8 cellular contexts compared by ENCODE assay signal in the genomic region with DNA sequence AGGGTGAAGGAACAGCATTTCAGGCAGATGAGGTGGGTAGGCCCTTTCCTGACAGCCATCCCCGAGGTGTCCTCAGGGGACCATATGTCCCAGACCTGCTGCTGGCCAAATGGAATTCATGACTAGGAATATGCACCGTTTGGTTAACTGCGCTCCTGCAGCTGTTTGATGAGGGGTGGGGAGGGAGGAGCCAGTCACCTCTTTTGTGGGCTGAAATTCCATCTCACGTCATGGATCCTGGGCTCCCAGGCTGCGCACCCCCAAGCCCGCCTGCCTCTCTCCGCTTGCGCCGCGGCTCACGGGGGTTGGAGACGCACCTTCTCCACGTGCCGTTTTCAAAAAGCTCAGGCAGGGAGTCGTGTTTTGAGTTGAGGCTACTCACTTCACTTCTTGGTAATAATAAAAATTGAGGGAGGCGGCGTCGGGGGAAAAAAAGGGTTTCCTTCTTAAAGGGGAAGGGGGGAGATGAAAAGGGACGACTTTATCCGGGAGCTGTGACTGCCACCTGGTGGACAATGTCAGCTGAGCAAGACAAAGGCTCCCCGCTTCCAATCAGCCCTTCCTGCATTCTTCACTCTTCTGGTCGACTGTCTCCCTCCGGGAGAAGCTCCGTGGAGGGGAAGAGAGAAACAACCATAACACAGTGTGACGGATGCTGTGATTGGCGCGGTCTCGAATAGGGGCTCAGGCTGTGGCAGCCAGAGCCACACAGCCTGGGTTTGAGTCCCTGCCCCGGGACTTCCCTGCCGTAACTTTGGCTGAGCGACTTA. TPM values are rescaled to one million over a fixed set of nuclear protein-coding genes. Genes with fewer than 3 reads are reported as not detected.
DNase-seq lines count a peak whose midpoint lies in the region; ATAC-seq and TF ChIP-seq lines count a peak whose summit lies in the region.

No MANE protein-coding gene starts in this region.

- in situ Hi-C loops in Panc1 (cut with HindIII; ENCODE audit: low pct_unique_long_range_greater_than_20kb, low sequenced_read_pairs), result no loop called here

- peaks cover 18 to 49% (median 49%) of the 10 kb centered on the region in 3 donors for H3K27me3 Mint-ChIP-seq in naive B cell

- H3K36me3 Mint-ChIP-seq in naive B cell, result peaks cover 0 to 8% of the 10 kb centered on the region in 2 donors

- peak; percentile 88 for TF ChIP-seq CTCF in Panc1 (IDR thresholded peaks at IDR 0.05)
- peak; percentile 88 for TF ChIP-seq CTCF in fibroblast of mammary gland (conservative IDR thresholded peaks at IDR 0.05; ENCODE audit: control insufficient read depth, insufficient read depth, low read depth, low read length)

- peak; percentile 77 for ATAC-seq in GM19397 (IDR thresholded peaks at IDR 0.05; ENCODE audit: unreplicated experiment)
- ATAC-seq in Panc1, result peak; percentile 75
- peak; percentile 78 to 86 for ATAC-seq in naive B cell (ENCODE audit: low read depth in 2 of 2)

- H3K4me1 Mint-ChIP-seq in naive B cell, result peaks cover 4 to 14% (median 12%) of the 10 kb centered on the region in 3 donors

- H3K27ac Mint-ChIP-seq in naive B cell, result peak overlapping the region in 2 of 6 donors; percentile 76 to 87

- H3K36me3 ChIP-seq in Panc1 (ENCODE audit: control insufficient read depth, insufficient read depth, low read length), result no peaks in the 10 kb centered on the region

- no TSS peak for BruUV-seq in Panc1 (replicated peaks; lab: Mats Ljungman, UMichigan)

- no peaks in the 10 kb centered on the region for H3K9me3 Mint-ChIP-seq in naive B cell

- POLR2A ChIA-PET in Panc1 (lab: Charles Lee), result interaction anchor here (0.6 to 0.7 kb wide), 2 partner anchors 75 to 915 kb away, joined by 4 to 11 read pairs; no protein-coding TSS in a partner anchor

- H3K27me3 ChIP-seq in Panc1 (ENCODE audit: control insufficient read depth, insufficient read depth, low read length), result no peaks in the 10 kb centered on the region

- H3K4me3 ChIP-seq in Panc1 (ENCODE audit: low read depth in 2 of 2, low read length in 2 of 2) (peak overlapping the region; percentile 32 to 59), fibroblast of mammary gland (ENCODE audit: control insufficient read depth, low read depth, low read length) (peak overlapping the region; percentile 40)

- DNase-seq in AML-193 (lab: John Stamatoyannopoulos, UW) (peak; percentile 40 to 62), HuH-7 (ENCODE audit: low spot score) (peak; percentile 88), Panc1 (ENCODE audit: low read depth, low spot score) (peak; percentile 67), activated T-helper 1 cell treated with Interleukin-2 at 50 U/mL for 16 hours (ENCODE audit: low read depth) (peak; percentile 50), fibroblast of mammary gland (ENCODE audit: low read depth) (peak; percentile 77), naive B cell (peak; percentile 70)
- DNase-seq in stimulated activated CD8-positive, alpha-beta memory T cell treated with anti-CD3 and anti-CD28 coated beads, Interleukin-7, amount 100 ng/mL, for 4 hours (ENCODE audit: low read depth in 2 of 2), result peak; percentile 47 to 62

- intact Hi-C loops in Panc1 (cut with micrococcal nuclease; ENCODE audit: unreplicated experiment), result loop anchor here (2.0 to 5.0 kb wide), 2 partner anchors 86 to 354 kb away; a partner anchor contains a TSS

- H3K4me1 ChIP-seq in Panc1 (ENCODE audit: control insufficient read depth, insufficient read depth, low read length), result peaks cover 18% of the 10 kb centered on the region

- no peaks in the 10 kb centered on the region for H3K9me3 ChIP-seq in Panc1 (ENCODE audit: control insufficient read depth, insufficient read depth, low read depth, low read length)

- H3K4me3 Mint-ChIP-seq in naive B cell, result peak overlapping the region; percentile 52 to 89 (median 83)

- 0 out of 2 replicates have a peak overlapping the region, but pooled peaks have one; percentile 13 for H3K27ac ChIP-seq in Panc1 (ENCODE audit: low read length)

- CTCF ChIA-PET in Panc1 (lab: Charles Lee), result interaction anchor here (0.6 to 1.4 kb wide), 8 partner anchors 9 to 339 kb away, joined by 3 to 8 read pairs (median 4); no protein-coding TSS in a partner anchor

RNA-seq across cellular contexts. Expression of a gene that starts 15.9 kb away (rescaled TPM):
- not detected for total RNA-seq in Panc1 (2021; ENCODE audit: unreplicated experiment)
- not detected for polyA plus RNA-seq in Panc1 (2012; ENCODE audit: insufficient read length)
- polyA plus RNA-seq in naive B cell (ENCODE audit: low read depth in 6 of 6), result not detected

Comparison
In these comparisons a context has a peak if more than half of its experiments do, and no peak if none do; other contexts are left out.
1. Peak in every context shown above with its lines: DNase-seq, ATAC-seq, H3K4me3 ChIP-seq and H3K27ac ChIP-seq.